8 cellular contexts compared by ENCODE assay signal in the genomic region with DNA sequence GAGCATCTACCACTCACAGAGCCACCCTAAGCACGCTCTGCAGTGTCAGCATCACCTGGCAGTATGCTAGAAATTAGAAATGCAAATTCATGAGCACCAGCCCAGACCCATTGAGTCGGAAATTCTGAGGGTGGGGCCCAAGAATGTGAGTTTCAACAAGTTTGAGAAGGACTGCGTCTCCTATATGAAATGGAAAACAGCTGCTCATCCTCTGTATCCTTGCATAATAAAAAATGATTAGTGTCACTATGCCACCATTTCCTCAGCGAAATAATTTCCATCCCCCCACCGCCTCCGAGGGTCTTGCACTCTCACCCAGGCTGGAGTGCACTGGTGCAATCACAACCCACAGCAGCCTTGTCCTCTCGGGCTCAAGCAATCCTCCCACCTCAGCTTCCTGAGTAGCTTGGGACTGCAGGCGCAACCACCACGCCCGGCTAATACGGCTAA. TPM values are rescaled to one million over a fixed set of nuclear protein-coding genes. Genes with fewer than 3 reads are reported as not detected.
DNase-seq lines count a peak whose midpoint lies in the region; ATAC-seq lines count a peak whose summit lies in the region.

No MANE protein-coding gene starts in this region.

- no peaks in the 10 kb centered on the region for H3K9me3 Mint-ChIP-seq in naive thymus-derived CD8-positive, alpha-beta T cell

- ATAC-seq in GM19043 (IDR thresholded peaks at IDR 0.05; ENCODE audit: low read depth, unreplicated experiment) = peak; percentile 22
- ATAC-seq in HG03520 (IDR thresholded peaks at IDR 0.05; ENCODE audit: unreplicated experiment) = peak; percentile 25
- ATAC-seq in naive thymus-derived CD8-positive, alpha-beta T cell = no peak
- ATAC-seq in GM21786 (IDR thresholded peaks at IDR 0.05; ENCODE audit: unreplicated experiment) = no peak
- ATAC-seq in GM21619 (IDR thresholded peaks at IDR 0.05; ENCODE audit: unreplicated experiment) = no peak

- peak; percentile 14 for DNase-seq in activated effector memory CD4-positive, alpha-beta T cell treated with Interleukin-2 at 50 U/mL for 16 hours
- peak in 4 of 10 donors; percentile 5 to 20 (median 12) for DNase-seq in naive thymus-derived CD8-positive, alpha-beta T cell
- DNase-seq in activated gamma-delta T cell (lab: John Stamatoyannopoulos, UW) (no peak), NCI-H187 (lab: John Stamatoyannopoulos, UW) (no peak)

- no peaks in the 10 kb centered on the region for H3K36me3 Mint-ChIP-seq in naive thymus-derived CD8-positive, alpha-beta T cell

- H3K4me1 Mint-ChIP-seq in naive thymus-derived CD8-positive, alpha-beta T cell = peaks cover 22 to 50% (median 44%) of the 10 kb centered on the region in 4 donors

- peak overlapping the region; percentile 93 to 98 (median 97) for H3K27ac Mint-ChIP-seq in naive thymus-derived CD8-positive, alpha-beta T cell

- H3K27me3 Mint-ChIP-seq in naive thymus-derived CD8-positive, alpha-beta T cell = no peaks in the 10 kb centered on the region

- H3K4me3 Mint-ChIP-seq in naive thymus-derived CD8-positive, alpha-beta T cell = peak overlapping the region; percentile 91 to 98 (median 96)

- POLR2A ChIA-PET in naive thymus-derived CD8-positive, alpha-beta T cell (lab: Charles Lee) = interaction anchor here (0.6 to 5.2 kb wide), 14 partner anchors 11 to 337 kb away, joined by 3 to 58 read pairs (median 5); no protein-coding TSS in a partner anchor

RNA-seq across cellular contexts. Expression of a gene that starts 1.3 kb away (rescaled TPM):
- 10 to 100 TPM; 66.7 to 74.0 TPM for total RNA-seq in naive thymus-derived CD8-positive, alpha-beta T cell
- polyA plus RNA-seq in naive thymus-derived CD8-positive, alpha-beta T cell = 10 to 100 TPM; 16.2 to 22.0 (median 19.5) TPM

Comparison
In these comparisons a context has a peak if more than half of its experiments do, and no peak if none do; other contexts are left out.
1. ATAC-seq: peak in GM19043 (single experiment) and HG03520 (single experiment); none in naive thymus-derived CD8-positive, alpha-beta T cell (0 of 2), GM21786 (single experiment) and GM21619 (single experiment).